8 cellular contexts compared by ENCODE assay signal in the genomic region with DNA sequence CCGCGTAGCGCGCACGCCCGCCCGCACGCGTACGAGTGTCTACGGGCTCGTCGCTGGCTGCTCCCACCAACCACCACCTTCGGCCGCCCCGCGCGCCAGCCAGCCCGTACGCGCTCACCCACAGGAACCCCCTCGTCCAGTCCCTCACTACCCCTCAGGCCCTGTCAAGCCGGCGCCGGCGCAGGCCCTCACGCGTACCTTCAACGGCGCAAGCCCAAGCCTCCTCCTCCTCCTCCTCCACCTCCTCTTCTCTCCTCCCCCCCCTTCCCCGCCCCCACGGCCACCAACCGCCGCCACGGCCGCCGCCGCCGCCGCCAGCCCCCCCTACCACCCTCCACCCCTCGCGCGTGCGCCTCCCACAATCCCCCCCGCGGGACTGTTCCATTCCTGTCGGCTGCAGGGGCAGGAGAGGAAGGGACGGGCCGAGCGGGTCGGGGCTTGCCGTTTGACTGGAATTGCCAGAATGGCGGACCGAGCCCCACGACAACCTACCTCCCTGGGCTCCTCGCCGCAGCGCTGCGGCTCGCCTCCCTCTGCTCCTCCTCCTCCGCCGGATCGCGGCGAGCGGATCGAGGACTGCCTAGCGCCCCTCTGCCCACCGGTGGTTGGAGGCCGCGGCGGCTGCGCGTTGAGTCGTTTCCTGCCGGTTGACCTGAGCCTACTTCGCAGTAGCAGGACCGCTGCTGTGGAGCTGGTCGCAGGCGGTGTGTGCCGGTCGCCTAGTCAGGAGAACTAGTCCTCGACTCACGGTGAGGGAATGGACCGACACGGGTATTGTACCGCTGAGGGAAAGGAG. TPM values are rescaled to one million over a fixed set of nuclear protein-coding genes. Genes with fewer than 3 reads are reported as not detected.
DNase-seq lines count a peak whose midpoint lies in the region; ATAC-seq and TF ChIP-seq lines count a peak whose summit lies in the region.

A gene with protein sequence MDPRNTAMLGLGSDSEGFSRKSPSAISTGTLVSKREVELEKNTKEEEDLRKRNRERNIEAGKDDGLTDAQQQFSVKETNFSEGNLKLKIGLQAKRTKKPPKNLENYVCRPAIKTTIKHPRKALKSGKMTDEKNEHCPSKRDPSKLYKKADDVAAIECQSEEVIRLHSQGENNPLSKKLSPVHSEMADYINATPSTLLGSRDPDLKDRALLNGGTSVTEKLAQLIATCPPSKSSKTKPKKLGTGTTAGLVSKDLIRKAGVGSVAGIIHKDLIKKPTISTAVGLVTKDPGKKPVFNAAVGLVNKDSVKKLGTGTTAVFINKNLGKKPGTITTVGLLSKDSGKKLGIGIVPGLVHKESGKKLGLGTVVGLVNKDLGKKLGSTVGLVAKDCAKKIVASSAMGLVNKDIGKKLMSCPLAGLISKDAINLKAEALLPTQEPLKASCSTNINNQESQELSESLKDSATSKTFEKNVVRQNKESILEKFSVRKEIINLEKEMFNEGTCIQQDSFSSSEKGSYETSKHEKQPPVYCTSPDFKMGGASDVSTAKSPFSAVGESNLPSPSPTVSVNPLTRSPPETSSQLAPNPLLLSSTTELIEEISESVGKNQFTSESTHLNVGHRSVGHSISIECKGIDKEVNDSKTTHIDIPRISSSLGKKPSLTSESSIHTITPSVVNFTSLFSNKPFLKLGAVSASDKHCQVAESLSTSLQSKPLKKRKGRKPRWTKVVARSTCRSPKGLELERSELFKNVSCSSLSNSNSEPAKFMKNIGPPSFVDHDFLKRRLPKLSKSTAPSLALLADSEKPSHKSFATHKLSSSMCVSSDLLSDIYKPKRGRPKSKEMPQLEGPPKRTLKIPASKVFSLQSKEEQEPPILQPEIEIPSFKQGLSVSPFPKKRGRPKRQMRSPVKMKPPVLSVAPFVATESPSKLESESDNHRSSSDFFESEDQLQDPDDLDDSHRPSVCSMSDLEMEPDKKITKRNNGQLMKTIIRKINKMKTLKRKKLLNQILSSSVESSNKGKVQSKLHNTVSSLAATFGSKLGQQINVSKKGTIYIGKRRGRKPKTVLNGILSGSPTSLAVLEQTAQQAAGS (N-terminal part only) (minus strand): TSS at position 223 of the 796 bp plus-strand sequence. CDS start 41,284 bp downstream, outside the sequence.

- H3K4me3 ChIP-seq in Jurkat, Clone E6-1 (ENCODE audit: low read length), result peak within 1 kb of the TSS; percentile 90
- peak within 1 kb of the TSS; percentile 80 for H3K4me3 ChIP-seq in PC-3 (ENCODE audit: low read length)

- H3K4me2 ChIP-seq in PC-3 (ENCODE audit: low read length), result peak within 1 kb of the TSS; percentile 86

- H3F3A ChIP-seq in PC-3 (ENCODE audit: low read length, unreplicated experiment), result no peaks in the 10 kb centered on the region

- intact Hi-C loops in PC-3 (cut with micrococcal nuclease), result loop anchor here (10.0 kb wide), 1 partner anchor 578 kb away; a partner anchor contains a TSS

- peak within 1 kb of the TSS; percentile 98 for H3K9ac ChIP-seq in PC-3 (ENCODE audit: low read length)

- CTCF ChIA-PET in PC-3 (lab: Charles Lee), result no interaction called here

- no TSS peak for BruUV-seq in PC-3 (replicated peaks; lab: Mats Ljungman, UMichigan)

- H3K79me2 ChIP-seq in PC-3 (ENCODE audit: low read length), result peaks cover 90% of the 10 kb centered on the region

- no peaks in the 10 kb centered on the region for H3K27me3 ChIP-seq in PC-3 (ENCODE audit: low read length)

- peak within 1 kb of the TSS; percentile 97 for H2AFZ ChIP-seq in PC-3 (ENCODE audit: low read length)

- POLR2A ChIA-PET in PC-3 (lab: Charles Lee; ENCODE audit: unreplicated experiment), result interaction anchor here (0.5 to 0.7 kb wide), 4 partner anchors 8 to 332 kb away, joined by 3 to 10 read pairs (median 5); no protein-coding TSS in a partner anchor

- H3K36me3 ChIP-seq in PC-3 (ENCODE audit: low read depth, low read length), result peaks cover 7% of the 10 kb centered on the region; the same call in 1 of the 2 replicates

- H3K4me1 ChIP-seq in PC-3 (ENCODE audit: insufficient read depth, low read length), result peaks cover 21% of the 10 kb centered on the region

- H3K9me3 ChIP-seq in PC-3 (ENCODE audit: low read length), result no peaks in the 10 kb centered on the region

- peak; percentile 98 for DNase-seq in DMS 273 (lab: John Stamatoyannopoulos, UW; ENCODE audit: unreplicated experiment)
- DNase-seq in Jurkat, Clone E6-1 (ENCODE audit: low read depth, low spot score), result peak; percentile 87
- DNase-seq in PC-3, result peak; percentile 93
- DNase-seq in activated T-cell treated with anti-CD3 and anti-CD28 coated beads for 48 hours (ENCODE audit: low read depth), result peak; percentile 89
- DNase-seq in epithelial cell of prostate (ENCODE audit: low read depth, low spot score), result peak; percentile 63
- peak; percentile 93 for DNase-seq in mucosa of gallbladder (ENCODE audit: low spot score)
- DNase-seq in stimulated activated CD8-positive, alpha-beta memory T cell treated with anti-CD3 and anti-CD28 coated beads, Interleukin-4, amount 100 ng/mL, for 24 hours (ENCODE audit: low read depth), result peak; percentile 91

- TF ChIP-seq CTCF in PC-3 (conservative IDR thresholded peaks at IDR 0.05; ENCODE audit: low read depth, low read length), result no peak

- peaks cover 15% of the 10 kb centered on the region for H4K20me1 ChIP-seq in PC-3 (ENCODE audit: low read length)

- ATAC-seq in GM21576 (IDR thresholded peaks at IDR 0.05; ENCODE audit: unreplicated experiment), result peak; percentile 72
- peak; percentile 81 for ATAC-seq in PC-3

- no peaks in the 10 kb centered on the region for H3K9me2 ChIP-seq in PC-3 (replicated peaks; ENCODE audit: low read length)

- H3K27ac ChIP-seq in PC-3 (ENCODE audit: low read length), result peak within 1 kb of the TSS; percentile 88
- H3K27ac ChIP-seq in epithelial cell of prostate, result peak within 1 kb of the TSS; percentile 92

RNA-seq across cellular contexts. Expression of the gene that starts here (rescaled TPM):
- 7.0 TPM for polyA plus RNA-seq in Jurkat, Clone E6-1 (2012; ENCODE audit: insufficient read depth, insufficient read length)
- total RNA-seq in PC-3 (2014; rRNA removed) (27.6 and 38.9 TPM in 2 replicates), mucosa of gallbladder (52.2 TPM)

Comparison
In these comparisons a context has a peak if more than half of its experiments do, and no peak if none do; other contexts are left out.
1. Peak in every context shown above with its lines: DNase-seq, ATAC-seq, H3K4me3 ChIP-seq and H3K27ac ChIP-seq.